Comparison of ENCODE assay signal across 1 cellular context in genomic region chr6:134340574-134340973, GRCh38.
TF ChIP-seq lines count a peak whose summit lies in the region.

No MANE protein-coding gene starts in this region.

TF ChIP-seq in K562, 482 proteins besides CTCF, POLR2A, EP300 and RAD21 (continued from another document):
- TF ChIP-seq MXD1 (CRISPR knock-in tag; IDR thresholded peaks at IDR 0.05; ENCODE audit: borderline replicate concordance, poor library complexity, severe bottlenecking) (no peak), ZFP36 (IDR thresholded peaks at IDR 0.05; ENCODE audit: low read depth, low read length, partially characterized antibody) (no peak), ARNT (IDR thresholded peaks at IDR 0.05) (no peak), SAP30 (IDR thresholded peaks at IDR 0.05; ENCODE audit: borderline replicate concordance, insufficient read depth, low read depth, low read length, poor library complexity, severe bottlenecking) (no peak), HMGN3 (IDR thresholded peaks at IDR 0.05; ENCODE audit: borderline replicate concordance, extremely low read depth, insufficient read length, low read depth, low read length) (no peak), UBTF (IDR thresholded peaks at IDR 0.05; ENCODE audit: borderline replicate concordance in 1 of 2, low read depth in 2 of 2, low read length in 2 of 2) (no peak), U2AF2 (optimal IDR thresholded peaks at IDR 0.05; ENCODE audit: low read depth, low read length) (no peak), PCBP2 (IDR thresholded peaks at IDR 0.05; ENCODE audit: low read depth, low read length, poor library complexity, severe bottlenecking) (no peak), ZKSCAN3 (CRISPR knock-in tag; IDR thresholded peaks at IDR 0.05) (no peak), ZNF445 (CRISPR knock-in tag; IDR thresholded peaks at IDR 0.05; ENCODE audit: low read depth) (no peak), TAL1 (IDR thresholded peaks at IDR 0.05) (no peak)
